8 cellular contexts compared by ENCODE assay signal in genomic region chr6:27138398-27138797, GRCh38.
A peak's percentile ranks its signal among the peaks of the same experiment; 100 is the strongest.
DNase-seq lines count a peak whose midpoint lies in the region; ATAC-seq and TF ChIP-seq lines count a peak whose summit lies in the region.

No MANE protein-coding gene starts in this region.

- ATAC-seq in activated T-cell treated with anti-CD3 and anti-CD28 coated beads, Interleukin-2, amount 50 U/mL, for 72 hours (replicated peaks in 1 of 2), result no peak
- no peak for ATAC-seq in T-cell (replicated peaks in 1 of 4)
- no peak for ATAC-seq in stimulated activated naive CD8-positive, alpha-beta T cell treated with anti-CD3 and anti-CD28 coated beads, Interleukin-15, amount 100 ng/mL, for 72 hours
- no peak for ATAC-seq in esophagus mucosa

- H3K36me3 ChIP-seq in hepatocyte (replicated peaks; ENCODE audit: insufficient read depth, low read depth), result no peaks in the 10 kb centered on the region

- no peak for TF ChIP-seq CTCF in hepatocyte (IDR thresholded peaks at IDR 0.05; ENCODE audit: poor library complexity)

- H3K4me1 ChIP-seq in hepatocyte (ENCODE audit: insufficient read depth), result peaks cover 11% of the 10 kb centered on the region

- H3K9me3 ChIP-seq in hepatocyte (ENCODE audit: low read depth), result no peaks in the 10 kb centered on the region

- H3K27me3 ChIP-seq in hepatocyte, result no peaks in the 10 kb centered on the region

- H3K79me2 ChIP-seq in hepatocyte, result peaks cover 61% of the 10 kb centered on the region

- peak overlapping the region; percentile 97 for H3K27ac Mint-ChIP-seq in activated T-cell treated with anti-CD3 and anti-CD28 coated beads, Interleukin-2, amount 50 U/mL, for 72 hours
- peak overlapping the region; percentile 97 to 98 for H3K27ac Mint-ChIP-seq in T-cell
- H3K27ac Mint-ChIP-seq in stimulated activated naive CD8-positive, alpha-beta T cell treated with anti-CD3 and anti-CD28 coated beads, Interleukin-15, amount 100 ng/mL, for 72 hours, result peak overlapping the region; percentile 96 to 99

- DNase-seq in activated T-cell treated with anti-CD3 and anti-CD28 coated beads, Interleukin-2, amount 50 U/mL, for 72 hours, result no peak
- DNase-seq in activated T-cell treated with anti-CD3 and anti-CD28 coated beads, Interleukin-2, amount 50 U/mL, for 48 hours, result no peak
- DNase-seq in T-cell (no peak), hepatocyte (ENCODE audit: low spot score) (no peak), Ammon's horn (ENCODE audit: low spot score) (no peak), DMS 273 (lab: John Stamatoyannopoulos, UW; ENCODE audit: unreplicated experiment) (no peak)
- no peak for DNase-seq in stimulated activated naive CD8-positive, alpha-beta T cell treated with anti-CD3 and anti-CD28 coated beads, Interleukin-15, amount 100 ng/mL, for 72 hours

- H3K27ac ChIP-seq in hepatocyte, result peak overlapping the region; percentile 88

- CTCF ChIA-PET in T-cell (lab: Charles Lee), result interaction anchor here in 1 of 2 donors (0.8 kb wide), 1 partner anchor 8 kb away, joined by 4 read pairs; a partner anchor contains a TSS

- H3K4me2 ChIP-seq in hepatocyte, result peak overlapping the region; percentile 80

- H3K27me3 Mint-ChIP-seq in activated T-cell treated with anti-CD3 and anti-CD28 coated beads, Interleukin-2, amount 50 U/mL, for 72 hours (ENCODE audit: low read depth), result no peaks in the 10 kb centered on the region
- H3K27me3 Mint-ChIP-seq in T-cell, result no peaks in the 10 kb centered on the region
- no peaks in the 10 kb centered on the region for H3K27me3 Mint-ChIP-seq in stimulated activated naive CD8-positive, alpha-beta T cell treated with anti-CD3 and anti-CD28 coated beads, Interleukin-15, amount 100 ng/mL, for 72 hours

- no peak overlapping the region for H3K4me3 ChIP-seq in hepatocyte

- H3K36me3 Mint-ChIP-seq in activated T-cell treated with anti-CD3 and anti-CD28 coated beads, Interleukin-2, amount 50 U/mL, for 72 hours (ENCODE audit: insufficient read depth in 2 of 2), result peaks cover 2% of the 10 kb centered on the region in 2 donors
- H3K36me3 Mint-ChIP-seq in T-cell, result no peaks in the 10 kb centered on the region

- H4K20me1 ChIP-seq in hepatocyte (ENCODE audit: insufficient read depth, poor library complexity, severe bottlenecking), result no peaks in the 10 kb centered on the region

- no peak overlapping the region for H2AFZ ChIP-seq in hepatocyte

- peak overlapping the region; percentile 93 to 99 for H3K4me3 Mint-ChIP-seq in activated T-cell treated with anti-CD3 and anti-CD28 coated beads, Interleukin-2, amount 50 U/mL, for 72 hours
- peak overlapping the region; percentile 95 to 97 (median 97) for H3K4me3 Mint-ChIP-seq in T-cell
- H3K4me3 Mint-ChIP-seq in stimulated activated naive CD8-positive, alpha-beta T cell treated with anti-CD3 and anti-CD28 coated beads, Interleukin-15, amount 100 ng/mL, for 72 hours, result peak overlapping the region; percentile 90 to 94

- WGBS in hepatocyte (ENCODE audit: low lambda C conversion rate, missing lambda C conversion rate), result 74% methylated on average over 3 of the region's 3 CpGs

- no peaks in the 10 kb centered on the region for H3K9me3 Mint-ChIP-seq in activated T-cell treated with anti-CD3 and anti-CD28 coated beads, Interleukin-2, amount 50 U/mL, for 72 hours
- H3K9me3 Mint-ChIP-seq in T-cell, result no peaks in the 10 kb centered on the region
- no peaks in the 10 kb centered on the region for H3K9me3 Mint-ChIP-seq in stimulated activated naive CD8-positive, alpha-beta T cell treated with anti-CD3 and anti-CD28 coated beads, Interleukin-15, amount 100 ng/mL, for 72 hours

- POLR2A ChIA-PET in T-cell (lab: Charles Lee), result interaction anchor here (0.5 to 1.9 kb wide), 9 partner anchors 9 to 939 kb away, joined by 3 to 9 read pairs (median 4); a partner anchor contains a TSS

- H3K9me2 ChIP-seq in hepatocyte (replicated peaks; ENCODE audit: insufficient read depth), result no peaks in the 10 kb centered on the region

- H3K4me1 Mint-ChIP-seq in activated T-cell treated with anti-CD3 and anti-CD28 coated beads, Interleukin-2, amount 50 U/mL, for 72 hours (ENCODE audit: low read depth), result peaks cover 64% of the 10 kb centered on the region
- H3K4me1 Mint-ChIP-seq in T-cell, result peaks cover 58 to 77% (median 59%) of the 10 kb centered on the region in 3 donors
- H3K4me1 Mint-ChIP-seq in stimulated activated naive CD8-positive, alpha-beta T cell treated with anti-CD3 and anti-CD28 coated beads, Interleukin-15, amount 100 ng/mL, for 72 hours, result peaks cover 57% of the 10 kb centered on the region
